8 cellular contexts compared by ENCODE assay signal in genomic region chr10:70348228-70348850, GRCh38. TPM values are rescaled to one million over a fixed set of nuclear protein-coding genes. Genes with fewer than 3 reads are reported as not detected.
DNase-seq lines count a peak whose midpoint lies in the region; ATAC-seq and TF ChIP-seq lines count a peak whose summit lies in the region.

No MANE protein-coding gene starts in this region.

- no peaks in the 10 kb centered on the region for H3K9me3 Mint-ChIP-seq in GM23338

- TF ChIP-seq POLR2A in ovary (IDR thresholded peaks at IDR 0.05): no peak

- no peaks in the 10 kb centered on the region for H3K36me3 Mint-ChIP-seq in GM23338 (ENCODE audit: low read depth)

- H3K27ac Mint-ChIP-seq in GM23338: no peak overlapping the region

- H3K27me3 ChIP-seq in GM23338 (ENCODE audit: insufficient read depth) (no peaks in the 10 kb centered on the region), RWPE2 (ENCODE audit: insufficient read depth, poor library complexity, severe bottlenecking) (no peaks in the 10 kb centered on the region), ovary (no peaks in the 10 kb centered on the region)

- H3K79me2 ChIP-seq in GM23338 (replicated peaks; ENCODE audit: insufficient read depth): no peaks in the 10 kb centered on the region

- peak; percentile 36 for DNase-seq in CD1c-positive myeloid dendritic cell (ENCODE audit: extremely low spot score)
- DNase-seq in GM23338 (ENCODE audit: low spot score): peak; percentile 77
- no peak for DNase-seq in RWPE2 (ENCODE audit: low spot score)
- DNase-seq in ovary: peak in 3 of 5 donors; percentile 57 to 65 (median 62)
- no peak for DNase-seq in inferior parietal cortex (ENCODE audit: extremely low spot score)

- no peaks in the 10 kb centered on the region; the same call in 1 of the 3 replicates for H3K4me1 Mint-ChIP-seq in GM23338

- H3K27ac ChIP-seq in GM23338 (ENCODE audit: low read depth) (no peak overlapping the region), RWPE2 (ENCODE audit: poor library complexity, severe bottlenecking) (no peak overlapping the region), ovary (no peak overlapping the region)

- TF ChIP-seq CTCF in GM23338 (conservative IDR thresholded peaks at IDR 0.05; ENCODE audit: low read depth in 2 of 2): peak; percentile 67 to 82
- TF ChIP-seq CTCF in RWPE2 (IDR thresholded peaks at IDR 0.05; ENCODE audit: poor library complexity, severe bottlenecking): peak; percentile 32
- TF ChIP-seq CTCF in ovary (IDR thresholded peaks at IDR 0.05): peak in 1 of 3 donors; percentile 15

- ATAC-seq in GM23338 (peak; percentile 98), RWPE2 (ENCODE audit: low read depth) (no peak), esophagus mucosa (peak; percentile 57), GM21619 (IDR thresholded peaks at IDR 0.05; ENCODE audit: unreplicated experiment) (no peak), HG03565 (IDR thresholded peaks at IDR 0.05; ENCODE audit: unreplicated experiment) (no peak)

- H3K9me3 ChIP-seq in RWPE2 (ENCODE audit: severe bottlenecking) (no peaks in the 10 kb centered on the region), ovary (no peaks in the 10 kb centered on the region)

- intact Hi-C loops in ovary (cut with DNase I): no loop called here

- H3K9me2 ChIP-seq in GM23338 (ENCODE audit: insufficient read depth): no peaks in the 10 kb centered on the region

- TF ChIP-seq EP300 in ovary (IDR thresholded peaks at IDR 0.05): no peak

- 60 to 66% (median 63%) methylated on average over 6 of the region's 6 CpGs for WGBS in ovary, 3 donors

- H3K4me2 ChIP-seq in GM23338: no peak overlapping the region

- no peak overlapping the region for H3K4me3 Mint-ChIP-seq in GM23338

- H4K20me1 ChIP-seq in GM23338 (replicated peaks; ENCODE audit: insufficient read depth): peaks cover 9% of the 10 kb centered on the region; the same call in 1 of the 2 replicates

- H3K4me3 ChIP-seq in GM23338 (no peak overlapping the region), RWPE2 (ENCODE audit: severe bottlenecking) (no peak overlapping the region), ovary (no peak overlapping the region)

- H3K36me3 ChIP-seq in GM23338 (ENCODE audit: insufficient read depth) (no peaks in the 10 kb centered on the region), RWPE2 (ENCODE audit: low read depth) (no peaks in the 10 kb centered on the region), ovary (no peaks in the 10 kb centered on the region)

- no peaks in the 10 kb centered on the region for H3F3A ChIP-seq in GM23338 (replicated peaks; ENCODE audit: low read depth)

- H3K4me1 ChIP-seq in GM23338 (ENCODE audit: insufficient read depth) (no peaks in the 10 kb centered on the region), RWPE2 (ENCODE audit: insufficient read depth, poor library complexity, severe bottlenecking) (peaks cover 10% of the 10 kb centered on the region), ovary (ENCODE audit: insufficient read depth) (no peaks in the 10 kb centered on the region)

- H3K27me3 Mint-ChIP-seq in GM23338 (ENCODE audit: insufficient read depth, low read depth, poor library complexity): peaks cover 3% of the 10 kb centered on the region

- no peak overlapping the region for H2AFZ ChIP-seq in GM23338

TF ChIP-seq in GM23338, 12 proteins besides CTCF, POLR2A, EP300 and RAD21 (continues in another document):
- TF ChIP-seq NANOG (IDR thresholded peaks at IDR 0.05; ENCODE audit: borderline replicate concordance) (no peak), ZNF114 (CRISPR knock-in tag; IDR thresholded peaks at IDR 0.05) (no peak), ETS1 (IDR thresholded peaks at IDR 0.05) (no peak), REST (IDR thresholded peaks at IDR 0.05; ENCODE audit: unreplicated experiment) (no peak), CREB1 (CRISPR knock-in tag; IDR thresholded peaks at IDR 0.05; ENCODE audit: low read depth) (no peak), EZH2 (IDR thresholded peaks at IDR 0.05; ENCODE audit: low read depth, unreplicated experiment) (no peak), JUNB (IDR thresholded peaks at IDR 0.05; ENCODE audit: unreplicated experiment) (no peak), POLR2AphosphoS5 (IDR thresholded peaks at IDR 0.05; ENCODE audit: low read depth) (no peak), STAT1 (IDR thresholded peaks at IDR 0.05; ENCODE audit: unreplicated experiment) (no peak)

RNA-seq across cellular contexts. Expression of gene LRRC20, which starts 34.1 kb away (rescaled TPM):
- 43.3 and 43.9 TPM in 2 replicates for total RNA-seq in GM23338 (2014; rRNA removed; shearing (Covaris generic))
- polyA plus RNA-seq in GM23338 (2016; fragmentation: Nextera tagmentation; extraction: Ambion mirVana) (5.9 and 7.1 TPM in 2 replicates), ovary (1 to 10 TPM; 4.9 to 6.2 TPM)
- total RNA-seq in esophagus mucosa (7.5 TPM), ovary (1 to 10 TPM; 2.1 to 9.4 (median 4.0) TPM)

RNA-seq across cellular contexts. Expression of gene EIF4EBP2, which starts 55.6 kb away (rescaled TPM):
- total RNA-seq in GM23338 (2014; rRNA removed; shearing (Covaris generic)): 131 and 138 TPM in 2 replicates
- polyA plus RNA-seq in GM23338 (2016; fragmentation: Nextera tagmentation; extraction: Ambion mirVana) (40.5 and 42.0 TPM in 2 replicates), ovary (10 to 100 TPM; 37.7 to 97.6 TPM)
- total RNA-seq in esophagus mucosa (33.0 TPM), ovary (10 to 100 TPM; 46.3 to 99.2 (median 72.5) TPM)

Comparison
In these comparisons a context has a peak if more than half of its experiments do, and no peak if none do; other contexts are left out.
1. DNase-seq: peak in CD1c-positive myeloid dendritic cell (single experiment), GM23338 (single experiment) and ovary (3 of 5); none in RWPE2 (single experiment) and inferior parietal cortex (single experiment).
2. ATAC-seq: peak in GM23338 (single experiment) and esophagus mucosa (single experiment); none in RWPE2 (single experiment), GM21619 (single experiment) and HG03565 (single experiment).